13 cellular contexts compared by ENCODE assay signal in genomic region chr21:46155514-46156377, GRCh38. TPM values are rescaled to one million over a fixed set of nuclear protein-coding genes. Genes with fewer than 3 reads are reported as not detected.
A peak's percentile ranks its signal among the peaks of the same experiment; 100 is the strongest.
DNase-seq lines count a peak whose midpoint lies in the region; ATAC-seq and TF ChIP-seq lines count a peak whose summit lies in the region.
"Had no signal": no experiment of that assay in that cellular context is flagged by ENCODE, and none has a peak within 500 bp of the region (broad histone marks: within the 10 kb centered on the region; RNA-seq: fewer than 3 reads in every experiment).

FTCD (minus strand) TSS chr21:46155579; CDS start chr21:46155523, 56 bp downstream.

- H3K27me3 ChIP-seq in cardiac muscle cell = no peaks in the 10 kb centered on the region
- no peaks in the 10 kb centered on the region for H3K27me3 ChIP-seq in colonic mucosa

- H3K27ac Mint-ChIP-seq in nephron (peak within 1 kb of the TSS in 2 of 3 experiments; percentile 8 to 87), HFFc6 (no peak within 1 kb of the TSS)

- peak within 1 kb of the TSS; percentile 91 for H3K27ac ChIP-seq in cardiac muscle cell
- no peak within 1 kb of the TSS for H3K27ac ChIP-seq in colonic mucosa

- no peak for ATAC-seq in left cardiac atrium

- no peak for DNase-seq in cardiac muscle cell (ENCODE audit: low read depth in 1 of 2, low spot score in 1 of 2)
- DNase-seq in left cardiac atrium = no peak
- peak; percentile 47 for DNase-seq in ecto neural progenitor cell (ENCODE audit: low spot score)
- DNase-seq in ureter (ENCODE audit: low spot score) = peak; percentile 41
- DNase-seq in colonic mucosa = no peak
- DNase-seq in HFFc6 = no peak
- no peak for DNase-seq in SW 1271 (lab: John Stamatoyannopoulos, UW)
- DNase-seq: activated CD4-positive, CD25-positive, alpha-beta regulatory T cell treated with anti-CD3 and anti-CD28 coated beads, Interleukin-2, amount 50 U/mL, for 72 hours; anterior cingulate cortex; Calu3; NCI-H526; T-helper 1 cell had no signal

- no peak within 1 kb of the TSS for H3K9ac ChIP-seq in colonic mucosa (ENCODE audit: low read depth in 2 of 2, low read length in 2 of 2)

- no peaks in the 10 kb centered on the region for H3K36me3 Mint-ChIP-seq in nephron (ENCODE audit: low read depth)
- no peaks in the 10 kb centered on the region for H3K36me3 Mint-ChIP-seq in HFFc6 (ENCODE audit: low read depth)

- intact Hi-C loops in left cardiac atrium (cut with DNase I) (loop anchor here in 1 of 2 donors (10.0 kb wide), 1 partner anchor 79 kb away; no protein-coding TSS in a partner anchor), colonic mucosa (cut with DNase I) (no loop called here)

- H3K9me3 ChIP-seq in cardiac muscle cell (ENCODE audit: low read depth) (no peaks in the 10 kb centered on the region), colonic mucosa (no peaks in the 10 kb centered on the region)

- H3K4me3 Mint-ChIP-seq in nephron = peak within 1 kb of the TSS in 2 of 3 experiments; percentile 44 to 64
- H3K4me3 Mint-ChIP-seq in HFFc6 = no peak within 1 kb of the TSS

- no peaks in the 10 kb centered on the region for H3K36me3 ChIP-seq in cardiac muscle cell
- no peaks in the 10 kb centered on the region for H3K36me3 ChIP-seq in colonic mucosa

- H3K9me3 Mint-ChIP-seq in nephron = no peaks in the 10 kb centered on the region
- no peaks in the 10 kb centered on the region for H3K9me3 Mint-ChIP-seq in HFFc6

- H3K4me1 ChIP-seq in cardiac muscle cell (ENCODE audit: low read depth) = peaks cover 37% of the 10 kb centered on the region
- H3K4me1 ChIP-seq in colonic mucosa = no peaks in the 10 kb centered on the region

- H3K27me3 Mint-ChIP-seq in nephron (ENCODE audit: low read depth) = no peaks in the 10 kb centered on the region
- H3K27me3 Mint-ChIP-seq in HFFc6 (ENCODE audit: insufficient read depth) = peaks cover 4% of the 10 kb centered on the region

- H3K4me1 Mint-ChIP-seq in nephron = peaks cover 9% of the 10 kb centered on the region
- no peaks in the 10 kb centered on the region for H3K4me1 Mint-ChIP-seq in HFFc6 (ENCODE audit: low read depth)

- H3K4me3 ChIP-seq in cardiac muscle cell = no peak within 1 kb of the TSS
- H3K4me3 ChIP-seq in colonic mucosa = no peak within 1 kb of the TSS

- no peak for TF ChIP-seq CTCF in cardiac muscle cell (IDR thresholded peaks at IDR 0.05; ENCODE audit: low read depth, low read length)
- no peak for TF ChIP-seq CTCF in nephron (IDR thresholded peaks at IDR 0.05; ENCODE audit: unreplicated experiment in 3 of 3)
- TF ChIP-seq CTCF in colonic mucosa (IDR thresholded peaks at IDR 0.05) = no peak
- TF ChIP-seq CTCF in HFFc6 (IDR thresholded peaks at IDR 0.05) = no peak

RNA-seq across cellular contexts. Expression of gene FTCD, which starts in this region (rescaled TPM):
- total RNA-seq in cardiac muscle cell = 9.5 and 18.9 TPM in 2 replicates
- polyA plus RNA-seq in cardiac muscle cell = 27.4 and 31.1 TPM in 2 replicates
- 1 to 10 TPM in 1 of 2 donors, under 1 TPM in 1; 0.68 to 1.6 TPM for total RNA-seq in left cardiac atrium
- 0.91 TPM for total RNA-seq in ureter
- 1 to 10 TPM in 1 of 2 donors, under 1 TPM in 1; 0.45 to 4.2 TPM for total RNA-seq in colonic mucosa
- total RNA-seq in HFFc6 (2021; fragmentation: NEBNext Ultra II Directional; extraction: Animal tissue kit (Norgen Biotek cat#: 25700)) = 1 to 10 TPM in 1 of 6 experiments, under 1 TPM in 4, not detected in 1; 0.12 to 1.2 (median 0.17) TPM

Comparison
In these comparisons a context has a peak if more than half of its experiments do, and no peak if none do; other contexts are left out.
1. Peak in DNase-seq in ureter; RNA of the gene not detected or under 1 TPM.